Comparison of ENCODE assay signal across 12 cellular contexts in genomic region chr1:79859212-79859948, GRCh38.
DNase-seq lines count a peak whose midpoint lies in the region; TF ChIP-seq lines count a peak whose summit lies in the region.
"Had no signal": no experiment of that assay in that cellular context is flagged by ENCODE, and none has a peak within 500 bp of the region (broad histone marks: within the 10 kb centered on the region; RNA-seq: fewer than 3 reads in every experiment).

No MANE protein-coding gene starts in this region.

- H3K9me3 ChIP-seq in Peyer's patch, result no peaks in the 10 kb centered on the region
- H3K9me3 ChIP-seq: thyroid gland had no signal

- no peaks in the 10 kb centered on the region for H3K4me1 Mint-ChIP-seq in CD14-positive monocyte

- H3K9me3 Mint-ChIP-seq in CD14-positive monocyte, result peaks cover 5 to 21% (median 10%) of the 10 kb centered on the region in 7 donors

- H3K4me3 ChIP-seq in AG10803 (ENCODE audit: low read length) (no peak overlapping the region), choroid plexus epithelial cell (ENCODE audit: low read depth, low read length) (no peak overlapping the region), Peyer's patch (no peak overlapping the region)
- H3K4me3 ChIP-seq: thyroid gland had no signal

- no peaks in the 10 kb centered on the region for H3K36me3 ChIP-seq in Peyer's patch
- H3K36me3 ChIP-seq: thyroid gland had no signal

- H3K27ac ChIP-seq in Peyer's patch, result no peak overlapping the region
- H3K27ac ChIP-seq: thyroid gland had no signal

- H3K4me1 ChIP-seq in Peyer's patch, result no peaks in the 10 kb centered on the region
- H3K4me1 ChIP-seq: thyroid gland had no signal

- TF ChIP-seq CTCF in AG10803 (conservative IDR thresholded peaks at IDR 0.05; ENCODE audit: low read length) (no peak), choroid plexus epithelial cell (conservative IDR thresholded peaks at IDR 0.05; ENCODE audit: low read depth, low read length) (no peak), CD14-positive monocyte (IDR thresholded peaks at IDR 0.05) (no peak), Peyer's patch (IDR thresholded peaks at IDR 0.05) (no peak)

- intact Hi-C loops in CD14-positive monocyte (cut with micrococcal nuclease), result no loop called here

- no peak overlapping the region for H3K4me3 Mint-ChIP-seq in CD14-positive monocyte

- DNase-seq in AG10803 (ENCODE audit: low read depth) (peak; percentile 91), LHCN-M2 (ENCODE audit: low read depth) (peak; percentile 35), choroid plexus epithelial cell (ENCODE audit: low read depth) (peak; percentile 71), lung microvascular endothelial cell (ENCODE audit: low read depth in 2 of 2) (peak; percentile 24 to 91), NOMO-1 treated with dmso at 0.1 percent for 144 hours (lab: John Stamatoyannopoulos, UW; ENCODE audit: unreplicated experiment) (no peak), CD14-positive monocyte (ENCODE audit: low spot score) (no peak), Peyer's patch (no peak)
- no peak for DNase-seq in activated effector memory CD4-positive, alpha-beta T cell treated with Interleukin-2 at 50 U/mL for 16 hours
- DNase-seq: activated CD4-positive, alpha-beta T cell treated with anti-CD3 and anti-CD28 coated beads, Interleukin-2, amount 50 U/mL, for 4 hours; cortex of kidney; NCI-H748 treated with DMSO at 0.1 percent for 48 hours; thyroid gland had no signal

- no peaks in the 10 kb centered on the region for H3K27me3 Mint-ChIP-seq in CD14-positive monocyte (ENCODE audit: low read depth in 3 of 3)

- peak overlapping the region in 1 of 7 donors; percentile 2 for H3K27ac Mint-ChIP-seq in CD14-positive monocyte

- no peaks in the 10 kb centered on the region for H3K36me3 Mint-ChIP-seq in CD14-positive monocyte

- no peaks in the 10 kb centered on the region for H3K27me3 ChIP-seq in Peyer's patch
- H3K27me3 ChIP-seq: thyroid gland had no signal

- TF ChIP-seq POLR2A in Peyer's patch (IDR thresholded peaks at IDR 0.05), result no peak

Comparison
In these comparisons a context has a peak if more than half of its experiments do, and no peak if none do; other contexts are left out.
1. DNase-seq: peak in AG10803 (single experiment), LHCN-M2 (single experiment), choroid plexus epithelial cell (single experiment) and lung microvascular endothelial cell (2 of 2); none in NOMO-1 treated with dmso at 0.1 percent for 144 hours (single experiment), CD14-positive monocyte (single experiment), Peyer's patch (0 of 3) and activated effector memory CD4-positive, alpha-beta T cell treated with Interleukin-2 at 50 U/mL for 16 hours (single experiment).